1 cellular context compared by ENCODE assay signal in the genomic region with DNA sequence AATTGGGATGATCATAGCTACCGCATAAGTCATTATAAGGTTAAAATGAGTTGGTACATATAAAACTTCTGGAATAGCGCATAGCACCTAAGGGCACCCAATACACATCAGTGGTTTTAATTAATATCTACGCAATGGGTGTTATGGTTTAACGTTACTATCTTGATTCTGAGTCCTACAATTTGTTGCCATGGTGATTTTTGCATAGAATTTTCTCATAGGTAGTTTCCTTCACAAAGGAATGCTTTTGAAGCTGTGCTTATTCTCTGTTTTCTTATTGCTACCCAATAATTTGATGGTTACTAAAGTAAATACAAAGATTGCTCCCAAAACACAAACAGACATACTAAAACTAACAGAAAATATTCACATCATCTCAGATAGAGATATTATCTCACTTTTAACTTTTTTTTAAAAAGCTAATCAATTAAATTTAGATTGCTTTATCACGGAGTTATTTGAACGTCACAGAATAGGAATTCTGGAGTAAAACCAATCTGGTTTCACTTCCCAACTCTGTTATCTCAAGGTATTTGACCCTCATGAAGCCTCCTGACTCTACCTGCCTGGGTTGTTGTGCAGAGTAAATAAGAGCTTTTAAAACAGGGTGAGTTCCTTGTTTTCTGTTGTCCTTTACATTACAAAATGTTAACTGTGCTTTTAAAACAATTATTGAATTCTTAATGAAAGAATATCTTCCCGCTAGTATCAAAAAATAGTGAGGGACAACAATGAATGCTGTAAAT.
TF ChIP-seq lines count a peak whose summit lies in the region.

No MANE protein-coding gene starts in this region.

TF ChIP-seq in GM23338, 12 proteins besides CTCF, POLR2A, EP300 and RAD21:
- TF ChIP-seq, protein P1, sequence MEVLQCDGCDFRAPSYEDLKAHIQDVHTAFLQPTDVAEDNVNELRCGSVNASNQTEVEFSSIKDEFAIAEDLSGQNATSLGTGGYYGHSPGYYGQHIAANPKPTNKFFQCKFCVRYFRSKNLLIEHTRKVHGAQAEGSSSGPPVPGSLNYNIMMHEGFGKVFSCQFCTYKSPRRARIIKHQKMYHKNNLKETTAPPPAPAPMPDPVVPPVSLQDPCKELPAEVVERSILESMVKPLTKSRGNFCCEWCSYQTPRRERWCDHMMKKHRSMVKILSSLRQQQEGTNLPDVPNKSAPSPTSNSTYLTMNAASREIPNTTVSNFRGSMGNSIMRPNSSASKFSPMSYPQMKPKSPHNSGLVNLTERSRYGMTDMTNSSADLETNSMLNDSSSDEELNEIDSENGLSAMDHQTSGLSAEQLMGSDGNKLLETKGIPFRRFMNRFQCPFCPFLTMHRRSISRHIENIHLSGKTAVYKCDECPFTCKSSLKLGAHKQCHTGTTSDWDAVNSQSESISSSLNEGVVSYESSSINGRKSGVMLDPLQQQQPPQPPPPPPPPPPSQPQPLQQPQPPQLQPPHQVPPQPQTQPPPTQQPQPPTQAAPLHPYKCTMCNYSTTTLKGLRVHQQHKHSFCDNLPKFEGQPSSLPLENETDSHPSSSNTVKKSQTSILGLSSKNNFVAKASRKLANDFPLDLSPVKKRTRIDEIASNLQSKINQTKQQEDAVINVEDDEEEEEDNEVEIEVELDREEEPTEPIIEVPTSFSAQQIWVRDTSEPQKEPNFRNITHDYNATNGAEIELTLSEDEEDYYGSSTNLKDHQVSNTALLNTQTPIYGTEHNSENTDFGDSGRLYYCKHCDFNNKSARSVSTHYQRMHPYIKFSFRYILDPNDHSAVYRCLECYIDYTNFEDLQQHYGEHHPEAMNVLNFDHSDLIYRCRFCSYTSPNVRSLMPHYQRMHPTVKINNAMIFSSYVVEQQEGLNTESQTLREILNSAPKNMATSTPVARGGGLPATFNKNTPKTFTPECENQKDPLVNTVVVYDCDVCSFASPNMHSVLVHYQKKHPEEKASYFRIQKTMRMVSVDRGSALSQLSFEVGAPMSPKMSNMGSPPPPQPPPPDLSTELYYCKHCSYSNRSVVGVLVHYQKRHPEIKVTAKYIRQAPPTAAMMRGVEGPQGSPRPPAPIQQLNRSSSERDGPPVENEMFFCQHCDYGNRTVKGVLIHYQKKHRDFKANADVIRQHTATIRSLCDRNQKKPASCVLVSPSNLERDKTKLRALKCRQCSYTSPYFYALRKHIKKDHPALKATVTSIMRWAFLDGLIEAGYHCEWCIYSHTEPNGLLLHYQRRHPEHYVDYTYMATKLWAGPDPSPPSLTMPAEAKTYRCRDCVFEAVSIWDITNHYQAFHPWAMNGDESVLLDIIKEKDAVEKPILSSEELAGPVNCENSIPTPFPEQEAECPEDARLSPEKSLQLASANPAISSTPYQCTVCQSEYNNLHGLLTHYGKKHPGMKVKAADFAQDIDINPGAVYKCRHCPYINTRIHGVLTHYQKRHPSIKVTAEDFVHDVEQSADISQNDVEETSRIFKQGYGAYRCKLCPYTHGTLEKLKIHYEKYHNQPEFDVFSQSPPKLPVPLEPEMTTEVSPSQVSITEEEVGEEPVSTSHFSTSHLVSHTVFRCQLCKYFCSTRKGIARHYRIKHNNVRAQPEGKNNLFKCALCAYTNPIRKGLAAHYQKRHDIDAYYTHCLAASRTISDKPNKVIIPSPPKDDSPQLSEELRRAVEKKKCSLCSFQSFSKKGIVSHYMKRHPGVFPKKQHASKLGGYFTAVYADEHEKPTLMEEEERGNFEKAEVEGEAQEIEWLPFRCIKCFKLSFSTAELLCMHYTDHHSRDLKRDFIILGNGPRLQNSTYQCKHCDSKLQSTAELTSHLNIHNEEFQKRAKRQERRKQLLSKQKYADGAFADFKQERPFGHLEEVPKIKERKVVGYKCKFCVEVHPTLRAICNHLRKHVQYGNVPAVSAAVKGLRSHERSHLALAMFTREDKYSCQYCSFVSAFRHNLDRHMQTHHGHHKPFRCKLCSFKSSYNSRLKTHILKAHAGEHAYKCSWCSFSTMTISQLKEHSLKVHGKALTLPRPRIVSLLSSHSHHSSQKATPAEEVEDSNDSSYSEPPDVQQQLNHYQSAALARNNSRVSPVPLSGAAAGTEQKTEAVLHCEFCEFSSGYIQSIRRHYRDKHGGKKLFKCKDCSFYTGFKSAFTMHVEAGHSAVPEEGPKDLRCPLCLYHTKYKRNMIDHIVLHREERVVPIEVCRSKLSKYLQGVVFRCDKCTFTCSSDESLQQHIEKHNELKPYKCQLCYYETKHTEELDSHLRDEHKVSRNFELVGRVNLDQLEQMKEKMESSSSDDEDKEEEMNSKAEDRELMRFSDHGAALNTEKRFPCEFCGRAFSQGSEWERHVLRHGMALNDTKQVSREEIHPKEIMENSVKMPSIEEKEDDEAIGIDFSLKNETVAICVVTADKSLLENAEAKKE (CRISPR knock-in tag; IDR thresholded peaks at IDR 0.05) = no peak
- TF ChIP-seq EZH2phosphoT487 (IDR thresholded peaks at IDR 0.05; ENCODE audit: unreplicated experiment) (no peak), NANOG (IDR thresholded peaks at IDR 0.05; ENCODE audit: borderline replicate concordance) (no peak), CREB1 (CRISPR knock-in tag; IDR thresholded peaks at IDR 0.05; ENCODE audit: low read depth) (no peak), ZNF114 (CRISPR knock-in tag; IDR thresholded peaks at IDR 0.05) (no peak), ZNF331 (CRISPR knock-in tag; IDR thresholded peaks at IDR 0.05; ENCODE audit: low read depth) (no peak), EZH2 (IDR thresholded peaks at IDR 0.05; ENCODE audit: low read depth, unreplicated experiment) (no peak), REST (IDR thresholded peaks at IDR 0.05; ENCODE audit: unreplicated experiment) (no peak), STAT1 (IDR thresholded peaks at IDR 0.05; ENCODE audit: unreplicated experiment) (no peak), JUNB (IDR thresholded peaks at IDR 0.05; ENCODE audit: unreplicated experiment) (no peak), POLR2AphosphoS5 (IDR thresholded peaks at IDR 0.05; ENCODE audit: low read depth) (no peak)
- TF ChIP-seq, protein P2, sequence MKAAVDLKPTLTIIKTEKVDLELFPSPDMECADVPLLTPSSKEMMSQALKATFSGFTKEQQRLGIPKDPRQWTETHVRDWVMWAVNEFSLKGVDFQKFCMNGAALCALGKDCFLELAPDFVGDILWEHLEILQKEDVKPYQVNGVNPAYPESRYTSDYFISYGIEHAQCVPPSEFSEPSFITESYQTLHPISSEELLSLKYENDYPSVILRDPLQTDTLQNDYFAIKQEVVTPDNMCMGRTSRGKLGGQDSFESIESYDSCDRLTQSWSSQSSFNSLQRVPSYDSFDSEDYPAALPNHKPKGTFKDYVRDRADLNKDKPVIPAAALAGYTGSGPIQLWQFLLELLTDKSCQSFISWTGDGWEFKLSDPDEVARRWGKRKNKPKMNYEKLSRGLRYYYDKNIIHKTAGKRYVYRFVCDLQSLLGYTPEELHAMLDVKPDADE (IDR thresholded peaks at IDR 0.05) = no peak
